28 cellular contexts compared by ENCODE assay signal in the genomic region with DNA sequence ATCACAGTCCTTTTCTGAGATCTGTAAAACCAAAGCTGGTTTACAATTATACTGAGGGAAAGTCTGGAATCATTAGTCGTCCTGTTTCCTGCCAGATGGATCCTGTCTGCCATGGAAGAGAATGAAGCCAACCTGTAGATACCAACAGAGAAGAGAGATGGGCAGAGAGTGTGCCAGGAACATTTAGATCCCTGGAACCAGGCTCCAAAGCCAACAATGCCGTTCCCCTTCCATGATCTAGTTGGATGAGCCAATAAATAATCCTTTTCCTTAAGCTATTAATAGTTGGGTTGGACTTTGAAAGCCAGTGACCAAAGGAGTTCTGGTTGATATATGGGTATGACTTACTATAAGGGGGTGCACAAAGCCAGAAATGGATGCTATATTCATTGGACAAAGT. TPM values are rescaled to one million over a fixed set of nuclear protein-coding genes. Genes with fewer than 3 reads are reported as not detected.
"Had no signal": no experiment of that assay in that cellular context is flagged by ENCODE, and none has a peak within 500 bp of the region (broad histone marks: within the 10 kb centered on the region; RNA-seq: fewer than 3 reads in every experiment).

No MANE protein-coding gene starts in this region.

- DNase-seq: effector CD8-positive, alpha-beta T cell; endodermal cell; foreskin fibroblast; heart right ventricle; hippocampal formation; mesenchymal stem cell; mucosa of descending colon; naive B cell; pancreas; spleen; stimulated activated CD4-positive, alpha-beta T cell treated with anti-CD3 and anti-CD28 coated beads, Interleukin-4, amount 100 ng/mL, for 4 hours; stimulated activated naive CD8-positive, alpha-beta T cell treated with anti-CD3 and anti-CD28 coated beads, Interleukin-15, Interleukin-2, amounts not matched to agents 100 U/mL and 50 U/mL, for 24 hours; testis; tibial artery had no signal

- H3K27me3 ChIP-seq: gastroesophageal sphincter, neutrophil, pancreas, testis, tibial artery had no signal

- H3K36me3 ChIP-seq: gastroesophageal sphincter, heart right ventricle, neutrophil, pancreas, spleen, tibial artery had no signal

- H3K27ac ChIP-seq: epithelial cell of prostate, gastroesophageal sphincter, heart right ventricle, neutrophil, pancreas, spleen, testis, tibial artery had no signal

- H3K9me3 ChIP-seq: gastroesophageal sphincter, heart right ventricle, mucosa of descending colon, neutrophil, pancreas, spleen, testis had no signal

- H3K4me3 ChIP-seq: dorsolateral prefrontal cortex, gastroesophageal sphincter, heart right ventricle, mucosa of descending colon, pancreas, skin epidermis, spleen, testis, tibial artery had no signal

- ATAC-seq: esophagus mucosa; gastroesophageal sphincter; mucosa of descending colon; pancreas; sciatic nerve; stimulated activated memory B cell treated with anti-CD40 and anti-IgM and Interleukin-4, amounts not matched to agents 10 μg/mL and 1 μg/mL and 100 μg/mL, for 72 hours; stimulated activated naive CD8-positive, alpha-beta T cell treated with anti-CD3 and anti-CD28 coated beads, Interleukin-15, Interleukin-2, amounts not matched to agents 100 U/mL and 50 U/mL, for 24 hours had no signal

- H3K4me1 ChIP-seq: gastroesophageal sphincter, pancreas, spleen, tibial artery had no signal

RNA-seq across cellular contexts. Expression of gene CAPN8, which starts 15.0 kb away (rescaled TPM):
- total RNA-seq: heart right ventricle; kidney epithelial cell; lung microvascular endothelial cell; natural killer cell treated with Interleukin-12 subunit alpha and Interleukin-12 subunit beta and Interleukin-15 and Interleukin-18, amount 100 ng/mL, for 72 hours; neural crest cell; omental fat pad; posterior vena cava; sciatic nerve had no signal
